ENCODE assay signal across 2 cellular contexts in genomic region chr1:156693858-156694562, GRCh38.
TF ChIP-seq lines count a peak whose summit lies in the region.

No MANE protein-coding gene starts in this region.

TF ChIP-seq in K562, 482 proteins besides CTCF, POLR2A, EP300 and RAD21 (continues in another document):
- TF ChIP-seq NR1H2 (CRISPR knock-in tag; IDR thresholded peaks at IDR 0.05) (no peak), RBFOX2 (IDR thresholded peaks at IDR 0.05; ENCODE audit: low read depth, low read length) (peak; percentile 53), FOSL1 (tag; conservative IDR thresholded peaks at IDR 0.05) (0 out of 2 replicates have a peak, but pooled peaks have one; percentile 46), ZNF395 (CRISPR knock-in tag; IDR thresholded peaks at IDR 0.05) (no peak), MAFG (tag; conservative IDR thresholded peaks at IDR 0.05) (0 out of 2 replicates have a peak, but pooled peaks have one; percentile 6), CBX8 (IDR thresholded peaks at IDR 0.05; ENCODE audit: borderline replicate concordance, extremely low read depth, low read depth, low read length, poor library complexity, severe bottlenecking) (no peak), ZNF780A (CRISPR knock-in tag; IDR thresholded peaks at IDR 0.05) (no peak), SREBF2 (CRISPR knock-in tag; IDR thresholded peaks at IDR 0.05) (no peak), ZNF512 (tag; IDR thresholded peaks at IDR 0.05) (no peak), CXXC5 (CRISPR knock-in tag; IDR thresholded peaks at IDR 0.05) (peak; percentile 66), BDP1 (IDR thresholded peaks at IDR 0.05; ENCODE audit: insufficient read depth, insufficient read length) (no peak), ZEB2 (IDR thresholded peaks at IDR 0.05) (0 out of 2 replicates have a peak, but pooled peaks have one; percentile 20), ZNF311 (CRISPR knock-in tag; IDR thresholded peaks at IDR 0.05) (peak; percentile 83; the same call in 1 of the 2 replicates), C11orf30 (IDR thresholded peaks at IDR 0.05; ENCODE audit: low read depth) (no peak), CTCFL (IDR thresholded peaks at IDR 0.05; ENCODE audit: borderline replicate concordance, insufficient read depth, low read depth, low read length, poor library complexity, severe bottlenecking) (no peak)
- TF ChIP-seq, protein P1, sequence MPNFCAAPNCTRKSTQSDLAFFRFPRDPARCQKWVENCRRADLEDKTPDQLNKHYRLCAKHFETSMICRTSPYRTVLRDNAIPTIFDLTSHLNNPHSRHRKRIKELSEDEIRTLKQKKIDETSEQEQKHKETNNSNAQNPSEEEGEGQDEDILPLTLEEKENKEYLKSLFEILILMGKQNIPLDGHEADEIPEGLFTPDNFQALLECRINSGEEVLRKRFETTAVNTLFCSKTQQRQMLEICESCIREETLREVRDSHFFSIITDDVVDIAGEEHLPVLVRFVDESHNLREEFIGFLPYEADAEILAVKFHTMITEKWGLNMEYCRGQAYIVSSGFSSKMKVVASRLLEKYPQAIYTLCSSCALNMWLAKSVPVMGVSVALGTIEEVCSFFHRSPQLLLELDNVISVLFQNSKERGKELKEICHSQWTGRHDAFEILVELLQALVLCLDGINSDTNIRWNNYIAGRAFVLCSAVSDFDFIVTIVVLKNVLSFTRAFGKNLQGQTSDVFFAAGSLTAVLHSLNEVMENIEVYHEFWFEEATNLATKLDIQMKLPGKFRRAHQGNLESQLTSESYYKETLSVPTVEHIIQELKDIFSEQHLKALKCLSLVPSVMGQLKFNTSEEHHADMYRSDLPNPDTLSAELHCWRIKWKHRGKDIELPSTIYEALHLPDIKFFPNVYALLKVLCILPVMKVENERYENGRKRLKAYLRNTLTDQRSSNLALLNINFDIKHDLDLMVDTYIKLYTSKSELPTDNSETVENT (CRISPR knock-in tag; IDR thresholded peaks at IDR 0.05), result no peak
- TF ChIP-seq, protein P2, sequence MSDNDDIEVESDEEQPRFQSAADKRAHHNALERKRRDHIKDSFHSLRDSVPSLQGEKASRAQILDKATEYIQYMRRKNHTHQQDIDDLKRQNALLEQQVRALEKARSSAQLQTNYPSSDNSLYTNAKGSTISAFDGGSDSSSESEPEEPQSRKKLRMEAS (CRISPR knock-in tag; IDR thresholded peaks at IDR 0.05), result no peak

TF ChIP-seq in GM12891, 5 proteins besides CTCF, POLR2A, EP300 and RAD21:
- TF ChIP-seq POU2F2 (IDR thresholded peaks at IDR 0.05; ENCODE audit: low read depth, low read length), result no peak
- TF ChIP-seq SPI1 (IDR thresholded peaks at IDR 0.05; ENCODE audit: low read depth, low read length), result no peak
- no peak for TF ChIP-seq POLR2AphosphoS5 (IDR thresholded peaks at IDR 0.05; ENCODE audit: low read depth, low read length)
- no peak for TF ChIP-seq PAX5 (IDR thresholded peaks at IDR 0.05; ENCODE audit: insufficient read depth, low read length, severe bottlenecking)
- TF ChIP-seq TAF1 (IDR thresholded peaks at IDR 0.05; ENCODE audit: low read depth, low read length), result no peak
